12 cellular contexts compared by ENCODE assay signal in the genomic region with DNA sequence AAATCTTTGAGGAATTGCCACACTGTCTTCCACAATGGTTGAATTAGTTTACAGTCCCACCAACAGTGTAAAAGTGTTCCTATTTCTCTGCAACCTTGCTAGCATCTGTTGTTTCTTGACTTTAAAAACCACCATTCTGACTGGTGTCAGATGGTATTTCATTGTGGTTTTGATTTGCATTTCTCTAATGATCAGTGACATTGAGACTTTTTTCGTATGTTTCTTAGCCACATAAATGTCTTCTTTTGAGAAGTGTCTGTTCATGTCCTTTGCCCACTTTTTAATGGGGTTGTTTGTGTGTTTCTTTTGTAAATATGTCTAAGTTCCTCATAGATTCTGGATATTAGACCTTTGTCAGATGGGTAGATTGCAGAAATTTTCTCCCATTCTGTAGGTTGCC. TPM values are rescaled to one million over a fixed set of nuclear protein-coding genes. Genes with fewer than 3 reads are reported as not detected.
A peak's percentile ranks its signal among the peaks of the same experiment; 100 is the strongest.
DNase-seq lines count a peak whose midpoint lies in the region; ATAC-seq, FAIRE-seq and TF ChIP-seq lines count a peak whose summit lies in the region.
"Not testable (repeated sequence)": the region's sequence is repeated elsewhere in the genome, so short reads cannot be mapped to it uniquely, and the experiment has no call there.
"Had no signal": no experiment of that assay in that cellular context is flagged by ENCODE, and none has a peak within 500 bp of the region (broad histone marks: within the 10 kb centered on the region; RNA-seq: fewer than 3 reads in every experiment).

No MANE protein-coding gene starts in this region.

- not testable (repeated sequence) for FAIRE-seq in GM12878 (lab: Jason Lieb, UNC)

- DNase-seq in IMR-90; GM12878 (ENCODE audit: low read depth, low spot score): not testable (repeated sequence)
- peak; percentile 31 for DNase-seq in MM.1S

- not testable (repeated sequence) for H2AK9ac ChIP-seq in IMR-90 (replicated peaks; ENCODE audit: low read depth, low read length, poor library complexity)

- H3K4me1 ChIP-seq in IMR-90 (ENCODE audit: control insufficient read depth, insufficient read depth, low read length): peaks cover 14% of the 10 kb centered on the region
- peaks cover 38% of the 10 kb centered on the region for H3K4me1 ChIP-seq in MM.1S (ENCODE audit: low read length)
- H3K4me1 ChIP-seq in GM12878 (ENCODE audit: control insufficient read depth, insufficient read depth, low read length): not testable (repeated sequence)

- H3F3A ChIP-seq in MM.1S (ENCODE audit: insufficient read depth, low read length): not testable (repeated sequence)

- H4K20me1 ChIP-seq in IMR-90 (ENCODE audit: insufficient read depth, low read length); MM.1S (ENCODE audit: insufficient read depth, low read length); GM12878 (ENCODE audit: control insufficient read depth, insufficient read depth): not testable (repeated sequence)

- H3K9me2 ChIP-seq in MM.1S (replicated peaks; ENCODE audit: insufficient read depth, low read length): not testable (repeated sequence)

- H2AK5ac ChIP-seq in IMR-90 (ENCODE audit: low read depth, low read length): not testable (repeated sequence)

- no CpG with 5 or more reads among the region's 1 CpG for WGBS in IMR-90 (ENCODE audit: extremely low coverage in 2 of 2, insufficient read length in 1 of 2), 2 experiments
- WGBS in GM12878 (ENCODE audit: insufficient coverage, insufficient replicate concordance, low lambda C conversion rate, missing lambda C conversion rate): 6% methylated on average over 1 of the region's 1 CpG

- in situ Hi-C loops in IMR-90 (cut with MboI; ENCODE audit: low sequenced_read_pairs): not testable (repeated sequence)
- in situ Hi-C loops in GM12878 (cut with MboI): loop anchor here (25.0 kb wide), 1 partner anchor 1475 kb away; a partner anchor contains a TSS

- H3K27me3 ChIP-seq in IMR-90 (ENCODE audit: control insufficient read depth, insufficient read depth, low read length); MM.1S (replicated peaks; ENCODE audit: insufficient read depth, low read length); GM12878 (replicated peaks in 1 of 2; ENCODE audit: control insufficient read depth in 2 of 2, insufficient read depth in 2 of 2, low read length in 1 of 2): not testable (repeated sequence)

- H3K36me3 ChIP-seq in IMR-90 (ENCODE audit: control insufficient read depth, insufficient read depth, low read length); MM.1S (replicated peaks; ENCODE audit: insufficient read depth, low read length); GM12878 (ENCODE audit: control insufficient read depth in 2 of 2, insufficient read depth in 2 of 2, low read length in 1 of 2): not testable (repeated sequence)

- not testable (repeated sequence) for H3K4ac ChIP-seq in IMR-90 (ENCODE audit: low read depth, low read length)

- H3K9me3 ChIP-seq in IMR-90 (ENCODE audit: control insufficient read depth, insufficient read depth, low read length); MM.1S (replicated peaks; ENCODE audit: insufficient read depth, low read length); GM12878 (replicated peaks; ENCODE audit: control insufficient read depth, insufficient read depth, low read length): not testable (repeated sequence)

- H3K14ac ChIP-seq in IMR-90 (replicated peaks; ENCODE audit: low read depth, low read length): not testable (repeated sequence)

- not testable (repeated sequence) for TF ChIP-seq RAD21 in IMR-90 (IDR thresholded peaks at IDR 0.05; ENCODE audit: low read length); GM12878 (IDR thresholded peaks at IDR 0.05; ENCODE audit: insufficient read depth, low read depth, low read length)

- not testable (repeated sequence) for H3K79me1 ChIP-seq in IMR-90 (ENCODE audit: low read depth in 1 of 2, low read length in 2 of 2)

- BruUV-seq in IMR-90 (replicated peaks; lab: Mats Ljungman, UMichigan); GM12878 (replicated peaks; lab: Mats Ljungman, UMichigan): not testable (repeated sequence)

- RAD21 ChIA-PET in GM12878 (lab: Charles Lee; ENCODE audit: unreplicated experiment): not testable (repeated sequence)

- H2BK5ac ChIP-seq in IMR-90 (ENCODE audit: low read depth, low read length, poor library complexity, severe bottlenecking): peak overlapping the region; percentile 95

- H3K56ac ChIP-seq in IMR-90 (ENCODE audit: extremely low read depth, insufficient read depth, low read length): not testable (repeated sequence)

- not testable (repeated sequence) for TF ChIP-seq CTCF in IMR-90 (conservative IDR thresholded peaks at IDR 0.05; ENCODE audit: low read depth, low read length); MM.1S (IDR thresholded peaks at IDR 0.05; ENCODE audit: low read length); GM12878 (IDR thresholded peaks at IDR 0.05 in 2 of 3, conservative IDR thresholded peaks at IDR 0.05 in 1 of 3; ENCODE audit: control insufficient read depth in 2 of 3, extremely low read depth in 1 of 3, insufficient read depth in 1 of 3, low read depth in 3 of 3, low read length in 3 of 3)

- H2BK120ac ChIP-seq in IMR-90 (ENCODE audit: low read depth, low read length): 0 out of 2 replicates have a peak overlapping the region, but pooled peaks have one; percentile 93

- not testable (repeated sequence) for H3K79me2 ChIP-seq in MM.1S (ENCODE audit: low read length); GM12878 (ENCODE audit: control insufficient read depth, insufficient read depth, low read length)

- TF ChIP-seq EP300 in GM12878 (IDR thresholded peaks at IDR 0.05; ENCODE audit: borderline replicate concordance in 1 of 2, control insufficient read depth in 1 of 2, low read depth in 2 of 2, low read length in 2 of 2): not testable (repeated sequence)

- intact Hi-C loops in IMR-90 (cut with micrococcal nuclease); GM12878 (cut with micrococcal nuclease; ENCODE audit: unreplicated experiment): not testable (repeated sequence)

- CTCF ChIA-PET in IMR-90 (lab: Yijun Ruan, JAX); GM12878 (lab: Yijun Ruan, JAX): not testable (repeated sequence)

- H4K91ac ChIP-seq in IMR-90 (ENCODE audit: insufficient read depth, low read depth, low read length): not testable (repeated sequence)

- not testable (repeated sequence) for H3K4me2 ChIP-seq in IMR-90 (ENCODE audit: low read depth, low read length); MM.1S (ENCODE audit: low read depth, low read length); GM12878 (ENCODE audit: control insufficient read depth, insufficient read depth)

- not testable (repeated sequence) for H2AFZ ChIP-seq in IMR-90 (replicated peaks; ENCODE audit: low read length, poor library complexity); MM.1S (ENCODE audit: low read length); GM12878 (ENCODE audit: control insufficient read depth, low read depth, low read length)

- H4K8ac ChIP-seq in IMR-90 (ENCODE audit: low read depth in 2 of 2, low read length in 2 of 2): not testable (repeated sequence)

- not testable (repeated sequence) for H3K4me3 ChIP-seq in IMR-90 (ENCODE audit: insufficient read depth, low read depth, low read length); MM.1S (ENCODE audit: low read length); GM12878

- dilution Hi-C loops in IMR-90 (cut with HindIII; ENCODE audit: low sequenced_read_pairs, unreplicated experiment): not testable (repeated sequence)

- not testable (repeated sequence) for H3K23ac ChIP-seq in IMR-90 (ENCODE audit: low read depth, low read length)

- H2BK15ac ChIP-seq in IMR-90 (ENCODE audit: low read depth, low read length): not testable (repeated sequence)

- 0 out of 2 replicates have a peak overlapping the region, but pooled peaks have one; percentile 48 for H2BK20ac ChIP-seq in IMR-90 (ENCODE audit: low read depth, low read length)

- SMC1A ChIA-PET in GM12878 (lab: Charles Lee; ENCODE audit: uncharacterized antibody, unreplicated experiment): not testable (repeated sequence)

- H4K5ac ChIP-seq in IMR-90 (ENCODE audit: low read depth, low read length): peak overlapping the region; percentile 45; the same call in 1 of the 2 replicates

- not testable (repeated sequence) for H3K9me1 ChIP-seq in IMR-90 (ENCODE audit: insufficient read depth, low read length)

- not testable (repeated sequence) for H3K9ac ChIP-seq in IMR-90 (ENCODE audit: low read depth, low read length); MM.1S (ENCODE audit: low read length); GM12878 (ENCODE audit: control insufficient read depth, insufficient read depth, low read length)

- H3K18ac ChIP-seq in IMR-90 (ENCODE audit: low read depth, low read length): peak overlapping the region; percentile 94; the same call in 1 of the 2 replicates

- TF ChIP-seq POLR2A in IMR-90 (IDR thresholded peaks at IDR 0.05; ENCODE audit: low read depth, low read length); GM12878 (IDR thresholded peaks at IDR 0.05; ENCODE audit: low read depth, low read length): not testable (repeated sequence)

- H3K27ac ChIP-seq in IMR-90 (ENCODE audit: insufficient read depth, low read length); MM.1S (ENCODE audit: low read length); GM12878 (ENCODE audit: control insufficient read depth, insufficient read depth): not testable (repeated sequence)

- ATAC-seq in GM21786 (IDR thresholded peaks at IDR 0.05; ENCODE audit: unreplicated experiment): peak; percentile 35
- ATAC-seq in IMR-90 (ENCODE audit: low read depth): not testable (repeated sequence)
- peak; percentile 52 for ATAC-seq in GM12878

- POLR2A ChIA-PET in IMR-90 (lab: Charles Lee; ENCODE audit: unreplicated experiment); GM12878 (lab: Charles Lee): not testable (repeated sequence)

RNA-seq across cellular contexts. Expression of a gene that starts 6.1 kb away (rescaled TPM):
- total RNA-seq in IMR-90 (2012; rRNA removed) (0.54 and 0.56 TPM in 2 replicates), GM12878 (2014; rRNA removed) (0.17 TPM in 1 of 2 replicates, not detected in the other), GM12878 (2014; rRNA removed; fragmentation: Illumina TruSeq; extraction: Trizol) (not detected in 2 replicates), GM12878 (2021) (0.18 TPM in 1 of 2 replicates, not detected in the other)
- polyA plus RNA-seq in IMR-90 (2012; rRNA removed) (0.09 and 0.29 TPM in 2 replicates), GM12878 (2011; rRNA removed) (2.1 and 2.5 TPM in 2 replicates), GM12878 (2014; fragmentation: Illumina TruSeq; extraction: Trizol) (not detected in 2 replicates), GM12878 (2014; fragmentation: Nextera tagmentation; extraction: Ambion mirVana) (under 1 TPM in 1 of 2 experiments, not detected in 1; 0.04 TPM), GM12878 (2014; rRNA removed) (not detected in 2 replicates), GM12878 (2016; fragmentation: Nextera tagmentation; extraction: Ambion mirVana) (not detected)
- polyA plus RNA-seq in IMR-90 (2012; cell fraction: cytosol; rRNA removed): 0.04 TPM in 1 of 2 replicates, not detected in the other
- 0.18 and 0.37 TPM in 2 replicates for polyA plus RNA-seq in IMR-90 (2012; cell fraction: nucleus; rRNA removed; ENCODE audit: low replicate concordance)
- total RNA-seq in GM12878 (2013; cell fraction: nucleolus; rRNA removed): 12.4 TPM in 2 replicates
- polyA plus RNA-seq in GM12878 (2011; ENCODE audit: low read depth): not detected
- polyA plus RNA-seq in GM12878 (2011; cell fraction: cytosol; rRNA removed): 1.1 and 1.3 TPM in 2 replicates
- polyA plus RNA-seq in GM12878 (2011; cell fraction: nucleus; rRNA removed): 3.8 and 4.0 TPM in 2 replicates
- polyA plus RNA-seq in GM12878 (2012): not detected in 2 replicates
- polyA minus RNA-seq in GM12878 (2011; rRNA and poly(A)+ RNA removed): 10.2 and 12.0 TPM in 2 replicates
- 1.8 TPM in 1 of 2 replicates, not detected in the other for polyA minus RNA-seq in GM12878 (2011; cell fraction: cytosol; rRNA and poly(A)+ RNA removed)
- polyA minus RNA-seq in GM12878 (2011; cell fraction: nucleus; rRNA and poly(A)+ RNA removed): 13.7 and 21.1 TPM in 2 replicates
- total RNA-seq: A673; CD4-positive, alpha-beta memory T cell; CD4-positive, CD25-positive, alpha-beta regulatory T cell; CD8-positive, alpha-beta memory T cell; G401 had no signal
- polyA plus RNA-seq: CD14-positive monocyte; CD4-positive, alpha-beta memory T cell; CD8-positive, alpha-beta memory T cell had no signal

RNA-seq across cellular contexts. Expression of a gene that starts 13.2 kb away (rescaled TPM):
- total RNA-seq in IMR-90 (2012; rRNA removed) (not detected in 2 replicates), GM12878 (2014; rRNA removed) (not detected in 2 replicates), GM12878 (2014; rRNA removed; fragmentation: Illumina TruSeq; extraction: Trizol) (not detected in 2 replicates), GM12878 (2021) (not detected in 2 replicates)
- polyA plus RNA-seq in IMR-90 (2012; rRNA removed) (not detected in 2 replicates), GM12878 (2011; rRNA removed) (0.22 and 0.29 TPM in 2 replicates), GM12878 (2014; fragmentation: Illumina TruSeq; extraction: Trizol) (not detected in 2 replicates), GM12878 (2014; fragmentation: Nextera tagmentation; extraction: Ambion mirVana) (not detected), GM12878 (2014; rRNA removed) (not detected in 2 replicates), GM12878 (2016; fragmentation: Nextera tagmentation; extraction: Ambion mirVana) (not detected)
- polyA plus RNA-seq in IMR-90 (2012; cell fraction: cytosol; rRNA removed): not detected in 2 replicates
- not detected in 2 replicates for polyA plus RNA-seq in IMR-90 (2012; cell fraction: nucleus; rRNA removed; ENCODE audit: low replicate concordance)
- total RNA-seq in GM12878 (2013; cell fraction: nucleolus; rRNA removed): 8.2 and 12.4 TPM in 2 replicates
- not detected for polyA plus RNA-seq in GM12878 (2011; ENCODE audit: low read depth)
- 0.10 and 0.15 TPM in 2 replicates for polyA plus RNA-seq in GM12878 (2011; cell fraction: cytosol; rRNA removed)
- polyA plus RNA-seq in GM12878 (2011; cell fraction: nucleus; rRNA removed): 1.3 and 1.7 TPM in 2 replicates
- not detected in 2 replicates for polyA plus RNA-seq in GM12878 (2012)
- polyA minus RNA-seq in GM12878 (2011; rRNA and poly(A)+ RNA removed): 8.4 and 12.9 TPM in 2 replicates
- not detected in 2 replicates for polyA minus RNA-seq in GM12878 (2011; cell fraction: cytosol; rRNA and poly(A)+ RNA removed)
- polyA minus RNA-seq in GM12878 (2011; cell fraction: nucleus; rRNA and poly(A)+ RNA removed): 7.6 and 11.1 TPM in 2 replicates
- total RNA-seq: A673; CD4-positive, alpha-beta memory T cell; CD4-positive, CD25-positive, alpha-beta regulatory T cell; CD8-positive, alpha-beta memory T cell; Daoy; G401 had no signal
- polyA plus RNA-seq: AG04450; CD14-positive monocyte; CD4-positive, alpha-beta memory T cell; CD4-positive, CD25-positive, alpha-beta regulatory T cell; CD8-positive, alpha-beta memory T cell had no signal

RNA-seq across cellular contexts. Expression of a gene that starts 14.1 kb away (rescaled TPM):
- total RNA-seq in IMR-90 (2012; rRNA removed) (not detected in 2 replicates), GM12878 (2014; rRNA removed) (0.17 TPM in 1 of 2 replicates, not detected in the other), GM12878 (2014; rRNA removed; fragmentation: Illumina TruSeq; extraction: Trizol) (not detected in 2 replicates), GM12878 (2021) (not detected in 2 replicates)
- polyA plus RNA-seq in IMR-90 (2012; rRNA removed) (not detected in 2 replicates), GM12878 (2011; rRNA removed) (not detected in 2 replicates), GM12878 (2014; fragmentation: Illumina TruSeq; extraction: Trizol) (not detected in 2 replicates), GM12878 (2014; fragmentation: Nextera tagmentation; extraction: Ambion mirVana) (not detected), GM12878 (2014; rRNA removed) (not detected in 2 replicates), GM12878 (2016; fragmentation: Nextera tagmentation; extraction: Ambion mirVana) (not detected)
- not detected in 2 replicates for polyA plus RNA-seq in IMR-90 (2012; cell fraction: cytosol; rRNA removed)
- polyA plus RNA-seq in IMR-90 (2012; cell fraction: nucleus; rRNA removed; ENCODE audit: low replicate concordance): 0.21 TPM in 1 of 2 replicates, not detected in the other
- total RNA-seq in GM12878 (2013; cell fraction: nucleolus; rRNA removed): not detected in 2 replicates
- polyA plus RNA-seq in GM12878 (2011; ENCODE audit: low read depth): not detected
- polyA plus RNA-seq in GM12878 (2011; cell fraction: cytosol; rRNA removed): not detected in 2 replicates
- polyA plus RNA-seq in GM12878 (2011; cell fraction: nucleus; rRNA removed): not detected in 2 replicates
- polyA plus RNA-seq in GM12878 (2012): not detected in 2 replicates
- polyA minus RNA-seq in GM12878 (2011; rRNA and poly(A)+ RNA removed): not detected in 2 replicates
- polyA minus RNA-seq in GM12878 (2011; cell fraction: cytosol; rRNA and poly(A)+ RNA removed): not detected in 2 replicates
- polyA minus RNA-seq in GM12878 (2011; cell fraction: nucleus; rRNA and poly(A)+ RNA removed): not detected in 2 replicates
- total RNA-seq: A673; CD4-positive, alpha-beta memory T cell; CD4-positive, CD25-positive, alpha-beta regulatory T cell; CD8-positive, alpha-beta memory T cell; Daoy; G401 had no signal
- polyA plus RNA-seq: AG04450; CD14-positive monocyte; CD4-positive, alpha-beta memory T cell; CD4-positive, CD25-positive, alpha-beta regulatory T cell; CD8-positive, alpha-beta memory T cell had no signal

RNA-seq across cellular contexts. Expression of a gene that starts 35.5 kb away (rescaled TPM):
- total RNA-seq in IMR-90 (2012; rRNA removed): not detected in 2 replicates
- 0.11 TPM in 1 of 2 replicates, not detected in the other for polyA plus RNA-seq in IMR-90 (2012; rRNA removed)
- polyA plus RNA-seq in IMR-90 (2012; cell fraction: cytosol; rRNA removed): 0.16 TPM in 1 of 2 replicates, not detected in the other
- polyA plus RNA-seq in IMR-90 (2012; cell fraction: nucleus; rRNA removed; ENCODE audit: low replicate concordance): 0.09 TPM in 1 of 2 replicates, not detected in the other
- 3.9 and 4.7 TPM in 2 replicates for total RNA-seq in GM12878 (2013; cell fraction: nucleolus; rRNA removed)
- not detected in 2 replicates for total RNA-seq in GM12878 (2014; rRNA removed)
- not detected in 2 replicates for total RNA-seq in GM12878 (2014; rRNA removed; fragmentation: Illumina TruSeq; extraction: Trizol)
- 0.23 TPM in 1 of 2 replicates, not detected in the other for total RNA-seq in GM12878 (2021)
- polyA plus RNA-seq in GM12878 (2011; ENCODE audit: low read depth): not detected
- 1.1 and 2.1 TPM in 2 replicates for polyA plus RNA-seq in GM12878 (2011; rRNA removed)
- polyA plus RNA-seq in GM12878 (2011; cell fraction: cytosol; rRNA removed): 1.2 TPM in 2 replicates
- polyA plus RNA-seq in GM12878 (2011; cell fraction: nucleus; rRNA removed): 3.3 TPM in 2 replicates
- polyA plus RNA-seq in GM12878 (2012): not detected in 2 replicates
- polyA plus RNA-seq in GM12878 (2014; fragmentation: Illumina TruSeq; extraction: Trizol): not detected in 2 replicates
- not detected for polyA plus RNA-seq in GM12878 (2014; fragmentation: Nextera tagmentation; extraction: Ambion mirVana)
- polyA plus RNA-seq in GM12878 (2014; rRNA removed): not detected in 2 replicates
- not detected for polyA plus RNA-seq in GM12878 (2016; fragmentation: Nextera tagmentation; extraction: Ambion mirVana)
- 5.5 and 9.1 TPM in 2 replicates for polyA minus RNA-seq in GM12878 (2011; rRNA and poly(A)+ RNA removed)
- polyA minus RNA-seq in GM12878 (2011; cell fraction: cytosol; rRNA and poly(A)+ RNA removed): 1.0 TPM in 1 of 2 replicates, not detected in the other
- 6.0 and 8.8 TPM in 2 replicates for polyA minus RNA-seq in GM12878 (2011; cell fraction: nucleus; rRNA and poly(A)+ RNA removed)
- total RNA-seq: A673; CD4-positive, alpha-beta memory T cell; CD4-positive, CD25-positive, alpha-beta regulatory T cell; CD8-positive, alpha-beta memory T cell; Daoy; G401 had no signal
- polyA plus RNA-seq: CD14-positive monocyte; CD4-positive, alpha-beta memory T cell; CD4-positive, CD25-positive, alpha-beta regulatory T cell; CD8-positive, alpha-beta memory T cell had no signal

RNA-seq across cellular contexts. Expression of a gene that starts 46.4 kb away (rescaled TPM):
- 0.54 and 0.56 TPM in 2 replicates for total RNA-seq in IMR-90 (2012; rRNA removed)
- polyA plus RNA-seq in IMR-90 (2012; rRNA removed): 0.67 and 0.87 TPM in 2 replicates
- polyA plus RNA-seq in IMR-90 (2012; cell fraction: cytosol; rRNA removed): 0.09 and 0.12 TPM in 2 replicates
- 3.8 and 4.3 TPM in 2 replicates for polyA plus RNA-seq in IMR-90 (2012; cell fraction: nucleus; rRNA removed; ENCODE audit: low replicate concordance)
- not detected in 2 replicates for total RNA-seq in GM12878 (2013; cell fraction: nucleolus; rRNA removed)
- total RNA-seq in GM12878 (2014; rRNA removed): not detected in 2 replicates
- not detected in 2 replicates for total RNA-seq in GM12878 (2014; rRNA removed; fragmentation: Illumina TruSeq; extraction: Trizol)
- not detected in 2 replicates for total RNA-seq in GM12878 (2021)
- not detected for polyA plus RNA-seq in GM12878 (2011; ENCODE audit: low read depth)
- polyA plus RNA-seq in GM12878 (2011; rRNA removed): not detected in 2 replicates
- not detected in 2 replicates for polyA plus RNA-seq in GM12878 (2011; cell fraction: cytosol; rRNA removed)
- not detected in 2 replicates for polyA plus RNA-seq in GM12878 (2011; cell fraction: nucleus; rRNA removed)
- not detected in 2 replicates for polyA plus RNA-seq in GM12878 (2012)
- 0.06 TPM in 1 of 2 replicates, not detected in the other for polyA plus RNA-seq in GM12878 (2014; fragmentation: Illumina TruSeq; extraction: Trizol)
- polyA plus RNA-seq in GM12878 (2014; fragmentation: Nextera tagmentation; extraction: Ambion mirVana): not detected
- polyA plus RNA-seq in GM12878 (2014; rRNA removed): not detected in 2 replicates
- polyA plus RNA-seq in GM12878 (2016; fragmentation: Nextera tagmentation; extraction: Ambion mirVana): not detected
- polyA minus RNA-seq in GM12878 (2011; rRNA and poly(A)+ RNA removed): not detected in 2 replicates
- not detected in 2 replicates for polyA minus RNA-seq in GM12878 (2011; cell fraction: cytosol; rRNA and poly(A)+ RNA removed)
- not detected in 2 replicates for polyA minus RNA-seq in GM12878 (2011; cell fraction: nucleus; rRNA and poly(A)+ RNA removed)
- total RNA-seq: A673; CD4-positive, alpha-beta memory T cell; CD4-positive, CD25-positive, alpha-beta regulatory T cell; CD8-positive, alpha-beta memory T cell; Daoy; G401 had no signal
- polyA plus RNA-seq: CD14-positive monocyte; CD4-positive, alpha-beta memory T cell; CD4-positive, CD25-positive, alpha-beta regulatory T cell; CD8-positive, alpha-beta memory T cell had no signal
